In the genomic region with DNA sequence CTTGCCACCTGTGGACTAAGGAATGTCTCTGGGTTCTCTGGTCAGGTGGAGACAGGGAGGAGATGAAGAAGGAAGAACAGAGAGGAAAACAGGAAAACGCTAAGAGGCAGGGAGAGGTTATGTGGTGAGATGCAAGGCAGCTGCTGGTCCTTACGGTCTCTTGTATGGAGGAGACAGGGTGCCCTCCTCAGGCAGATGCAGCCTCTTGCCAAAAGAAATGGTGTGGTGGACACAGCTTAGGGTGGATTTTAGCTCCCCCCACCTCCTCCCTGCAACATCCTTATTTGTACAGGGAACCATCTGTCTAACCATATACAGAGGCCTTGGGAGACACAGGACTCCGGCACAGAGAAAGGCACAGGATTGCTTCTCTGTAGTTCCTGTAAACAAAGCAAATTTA, we compare ENCODE assay signal across 21 cellular contexts. TPM values are rescaled to one million over a fixed set of nuclear protein-coding genes. Genes with fewer than 3 reads are reported as not detected.
A peak's percentile ranks its signal among the peaks of the same experiment; 100 is the strongest.
DNase-seq lines count a peak whose midpoint lies in the region; ATAC-seq and TF ChIP-seq lines count a peak whose summit lies in the region.
"Had no signal": no experiment of that assay in that cellular context is flagged by ENCODE, and none has a peak within 500 bp of the region (broad histone marks: within the 10 kb centered on the region; RNA-seq: fewer than 3 reads in every experiment).

No MANE protein-coding gene starts in this region.

- TF ChIP-seq CTCF in neural crest cell (conservative IDR thresholded peaks at IDR 0.05) = no peak

- H3K27ac Mint-ChIP-seq in neural crest cell (ENCODE audit: unreplicated experiment) = peak overlapping the region; percentile 37
- H3K27ac Mint-ChIP-seq: activated B cell treated with CpG ODN at 0.5 μM for 24 hours; activated T-helper 2 cell treated with anti-CD3 and anti-CD28 coated beads, Interferon-gamma antibody, Interleukin-2, Interleukin-4, amounts not matched to agents 10 μg/mL and 5 μg/mL and 100 μg/mL, durations not matched to agents 14 hours and 24 hours and 36 hours; HFFc6; stimulated activated memory B cell treated with anti-CD40 and anti-IgM and Interleukin-4, amounts not matched to agents 10 μg/mL and 1 μg/mL and 100 μg/mL, for 72 hours had no signal

- H3K27me3 Mint-ChIP-seq in neural crest cell (ENCODE audit: low read depth) = no peaks in the 10 kb centered on the region
- H3K27me3 Mint-ChIP-seq: activated B cell treated with CpG ODN at 0.5 μM for 24 hours; stimulated activated memory B cell treated with anti-CD40 and anti-IgM and Interleukin-4, amounts not matched to agents 10 μg/mL and 1 μg/mL and 100 μg/mL, for 72 hours had no signal

- ATAC-seq in HG03108 (IDR thresholded peaks at IDR 0.05; ENCODE audit: unreplicated experiment) (no peak), GM19328 (IDR thresholded peaks at IDR 0.05; ENCODE audit: unreplicated experiment) (no peak)
- ATAC-seq: A549; left lung; stimulated activated memory B cell treated with anti-CD40 and anti-IgM and Interleukin-4, amounts not matched to agents 10 μg/mL and 1 μg/mL and 100 μg/mL, for 72 hours had no signal

- DNase-seq in NCI-H748 (lab: John Stamatoyannopoulos, UW; ENCODE audit: unreplicated experiment) (peak; percentile 3), NCI-H748 treated with DMSO at 0.1 percent for 48 hours (lab: John Stamatoyannopoulos, UW) (no peak), MV-4-11 (lab: John Stamatoyannopoulos, UW) (peak; percentile 33), UCSD-AML1 (lab: John Stamatoyannopoulos, UW; ENCODE audit: unreplicated experiment) (peak; percentile 44), neural crest cell (ENCODE audit: low read depth, low spot score) (no peak), superior temporal gyrus (ENCODE audit: extremely low spot score) (no peak)
- DNase-seq: activated B cell treated with CpG ODN at 0.5 μM for 24 hours; dermis blood vessel endothelial cell; DMS79; HFFc6; left lung; NCI-H1436; NCI-H2171 treated with DMSO at 0.1 percent for 48 hours; retina; stimulated activated CD4-positive, alpha-beta T cell treated with anti-CD3 and anti-CD28 coated beads, Interleukin-15, amount 100 ng/mL, for 24 hours; thyroid gland had no signal

- H3K36me3 Mint-ChIP-seq in neural crest cell (ENCODE audit: low read depth) = peaks cover 15% of the 10 kb centered on the region

- H3K4me1 Mint-ChIP-seq in neural crest cell = peaks cover 14% of the 10 kb centered on the region

- H3K9me3 Mint-ChIP-seq in neural crest cell = no peaks in the 10 kb centered on the region
- H3K9me3 Mint-ChIP-seq: activated B cell treated with CpG ODN at 0.5 μM for 24 hours; activated T-helper 2 cell treated with anti-CD3 and anti-CD28 coated beads, Interferon-gamma antibody, Interleukin-2, Interleukin-4, amounts not matched to agents 10 μg/mL and 5 μg/mL and 100 μg/mL, durations not matched to agents 14 hours and 24 hours and 36 hours; HFFc6; stimulated activated memory B cell treated with anti-CD40 and anti-IgM and Interleukin-4, amounts not matched to agents 10 μg/mL and 1 μg/mL and 100 μg/mL, for 72 hours had no signal

- H3K4me3 Mint-ChIP-seq in neural crest cell = no peak overlapping the region
- H3K4me3 Mint-ChIP-seq: activated B cell treated with CpG ODN at 0.5 μM for 24 hours; HFFc6; stimulated activated memory B cell treated with anti-CD40 and anti-IgM and Interleukin-4, amounts not matched to agents 10 μg/mL and 1 μg/mL and 100 μg/mL, for 72 hours had no signal

RNA-seq across cellular contexts. Expression of a gene that starts 9.7 kb away (rescaled TPM):
- 29.7 and 33.4 TPM in 2 replicates for total RNA-seq in neural crest cell

Comparison
In these comparisons a context has a peak if more than half of its experiments do, and no peak if none do; other contexts are left out.
1. DNase-seq: peak in NCI-H748 (single experiment), MV-4-11 (single experiment) and UCSD-AML1 (single experiment); none in NCI-H748 treated with DMSO at 0.1 percent for 48 hours (single experiment), neural crest cell (single experiment) and superior temporal gyrus (single experiment).